10 cellular contexts compared by ENCODE assay signal in genomic region chr6:13466304-13467215, GRCh38. TPM values are rescaled to one million over a fixed set of nuclear protein-coding genes. Genes with fewer than 3 reads are reported as not detected.
DNase-seq lines count a peak whose midpoint lies in the region; ATAC-seq, FAIRE-seq and TF ChIP-seq lines count a peak whose summit lies in the region.
"Had no signal": no experiment of that assay in that cellular context is flagged by ENCODE, and none has a peak within 500 bp of the region (broad histone marks: within the 10 kb centered on the region; RNA-seq: fewer than 3 reads in every experiment).

No MANE protein-coding gene starts in this region.

- peaks cover 5 to 10% (median 6%) of the 10 kb centered on the region in 3 donors for H3K36me3 ChIP-seq in tibial artery

- ATAC-seq in activated B cell treated with CpG ODN at 0.5 μM for 24 hours (ENCODE audit: low read depth) (no peak), esophagus mucosa (peak; percentile 75)
- ATAC-seq in stimulated activated naive CD8-positive, alpha-beta T cell treated with anti-CD3 and anti-CD28 coated beads, Interleukin-15, amount 100 ng/mL, for 72 hours, result peak; percentile 91

- FAIRE-seq in frontal cortex (lab: Jason Lieb, UNC), result no peak
- FAIRE-seq: colon had no signal

- H3K36me3 Mint-ChIP-seq in activated B cell treated with CpG ODN at 0.5 μM for 24 hours (ENCODE audit: low read depth), result peaks cover 10% of the 10 kb centered on the region
- H3K36me3 Mint-ChIP-seq: CD4-positive, alpha-beta memory T cell had no signal

- H3K4me1 ChIP-seq in tibial artery, result peaks cover 0 to 49% (median 14%) of the 10 kb centered on the region in 4 donors

- peak overlapping the region; percentile 14 for H3K27ac Mint-ChIP-seq in activated B cell treated with CpG ODN at 0.5 μM for 24 hours
- no peak overlapping the region for H3K27ac Mint-ChIP-seq in stimulated activated naive CD8-positive, alpha-beta T cell treated with anti-CD3 and anti-CD28 coated beads, Interleukin-15, amount 100 ng/mL, for 72 hours

- H3K4me1 Mint-ChIP-seq in activated B cell treated with CpG ODN at 0.5 μM for 24 hours, result peaks cover 71% of the 10 kb centered on the region
- peaks cover 52% of the 10 kb centered on the region for H3K4me1 Mint-ChIP-seq in stimulated activated naive CD8-positive, alpha-beta T cell treated with anti-CD3 and anti-CD28 coated beads, Interleukin-15, amount 100 ng/mL, for 72 hours

- no peaks in the 10 kb centered on the region for H3K9me3 ChIP-seq in tibial artery

- CTCF ChIA-PET in activated B cell treated with CpG ODN at 0.5 μM for 24 hours (lab: Charles Lee), result interaction anchor here (1.0 kb wide), 1 partner anchor 12 kb away, joined by 3 read pairs; no protein-coding TSS in a partner anchor

- POLR2A ChIA-PET in activated B cell treated with CpG ODN at 0.5 μM for 24 hours (lab: Charles Lee), result interaction anchor here (0.7 to 1.4 kb wide), 2 partner anchors 12 to 112 kb away, joined by 3 to 4 read pairs; no protein-coding TSS in a partner anchor

- no peak overlapping the region for H3K4me3 ChIP-seq in tibial artery

- TF ChIP-seq CTCF in activated B cell treated with CpG ODN at 0.5 μM for 24 hours (IDR thresholded peaks at IDR 0.05) (no peak), tibial artery (IDR thresholded peaks at IDR 0.05) (no peak)

- intact Hi-C loops in activated B cell treated with CpG ODN at 0.5 μM for 24 hours (cut with micrococcal nuclease), result no loop called here
- intact Hi-C loops in posterior cingulate gyrus (cut with DNase I), result no loop called here
- intact Hi-C loops in tibial artery (cut with DNase I; ENCODE audit: low total_unique reads), result no loop called here

- H3K4me3 Mint-ChIP-seq in activated B cell treated with CpG ODN at 0.5 μM for 24 hours, result no peak overlapping the region
- peak overlapping the region in 1 of 2 donors; percentile 13 for H3K4me3 Mint-ChIP-seq in stimulated activated naive CD8-positive, alpha-beta T cell treated with anti-CD3 and anti-CD28 coated beads, Interleukin-15, amount 100 ng/mL, for 72 hours
- H3K4me3 Mint-ChIP-seq: CD4-positive, alpha-beta memory T cell had no signal

- H3K27me3 Mint-ChIP-seq in activated B cell treated with CpG ODN at 0.5 μM for 24 hours, result no peaks in the 10 kb centered on the region
- no peaks in the 10 kb centered on the region for H3K27me3 Mint-ChIP-seq in stimulated activated naive CD8-positive, alpha-beta T cell treated with anti-CD3 and anti-CD28 coated beads, Interleukin-15, amount 100 ng/mL, for 72 hours

- peak in 2 of 3 donors; percentile 31 to 56 for DNase-seq in stimulated activated CD4-positive, alpha-beta T cell treated with anti-CD3 and anti-CD28 coated beads, Interleukin-12 subunit alpha, Interleukin-12 subunit beta, amount 100 ng/mL, for 48 hours (ENCODE audit: low read depth in 2 of 3, low spot score in 1 of 3)
- no peak for DNase-seq in stimulated activated CD4-positive, alpha-beta T cell treated with anti-CD3 and anti-CD28 coated beads, Interleukin-12 subunit alpha, Interleukin-12 subunit beta, amount 100 ng/mL, for 4 hours
- DNase-seq in activated B cell treated with CpG ODN at 0.5 μM for 24 hours, result no peak
- DNase-seq in stimulated activated naive CD8-positive, alpha-beta T cell treated with anti-CD3 and anti-CD28 coated beads, Interleukin-15, amount 100 ng/mL, for 72 hours, result peak; percentile 34 to 68
- no peak for DNase-seq in frontal cortex (ENCODE audit: low spot score in 2 of 2)
- no peak for DNase-seq in posterior cingulate gyrus
- DNase-seq in tibial artery, result no peak
- DNase-seq: CD4-positive, alpha-beta memory T cell had no signal

- no peaks in the 10 kb centered on the region for H3K27me3 ChIP-seq in tibial artery

- no peak overlapping the region for H3K27ac ChIP-seq in tibial artery

- H3K9me3 Mint-ChIP-seq in activated B cell treated with CpG ODN at 0.5 μM for 24 hours, result no peaks in the 10 kb centered on the region
- H3K9me3 Mint-ChIP-seq in stimulated activated naive CD8-positive, alpha-beta T cell treated with anti-CD3 and anti-CD28 coated beads, Interleukin-15, amount 100 ng/mL, for 72 hours, result peaks cover 0 to under 1% of the 10 kb centered on the region in 2 donors

RNA-seq across cellular contexts. Expression of gene GFOD1, which starts 20.8 kb away (rescaled TPM):
- 8.3 and 8.4 TPM in 2 replicates for total RNA-seq in activated B cell treated with CpG ODN at 0.5 μM for 24 hours
- total RNA-seq in esophagus mucosa, result 22.8 TPM
- total RNA-seq in frontal cortex, result 32.2 TPM

Comparison
In these comparisons a context has a peak if more than half of its experiments do, and no peak if none do; other contexts are left out.
1. DNase-seq: peak in stimulated activated CD4-positive, alpha-beta T cell treated with anti-CD3 and anti-CD28 coated beads, Interleukin-12 subunit alpha, Interleukin-12 subunit beta, amount 100 ng/mL, for 48 hours (2 of 3) and stimulated activated naive CD8-positive, alpha-beta T cell treated with anti-CD3 and anti-CD28 coated beads, Interleukin-15, amount 100 ng/mL, for 72 hours (2 of 2); none in stimulated activated CD4-positive, alpha-beta T cell treated with anti-CD3 and anti-CD28 coated beads, Interleukin-12 subunit alpha, Interleukin-12 subunit beta, amount 100 ng/mL, for 4 hours (single experiment), activated B cell treated with CpG ODN at 0.5 μM for 24 hours (single experiment), frontal cortex (0 of 2), posterior cingulate gyrus (0 of 10) and tibial artery (0 of 2).